Comparison of ENCODE assay signal across 12 cellular contexts in the genomic region with DNA sequence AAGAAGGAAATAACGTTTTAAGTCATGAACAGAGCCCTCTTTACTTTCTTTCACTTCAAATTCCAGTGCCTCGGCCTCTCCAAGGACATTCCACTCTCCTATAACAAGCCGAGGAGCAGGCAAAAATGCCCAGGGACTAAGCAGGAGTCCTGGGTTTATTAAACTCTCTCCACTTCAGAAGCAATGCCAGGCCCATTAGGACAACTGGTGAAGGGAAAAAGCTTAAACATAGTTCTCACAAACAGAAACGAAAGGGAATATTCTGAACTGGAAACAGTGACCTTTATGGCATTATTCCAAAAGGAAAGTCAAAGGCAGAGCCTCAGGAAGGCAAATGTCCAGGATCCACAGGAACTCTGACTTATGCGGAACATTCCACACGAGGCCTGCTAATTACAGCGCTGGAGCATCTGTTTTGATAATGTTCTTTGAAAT. TPM values are rescaled to one million over a fixed set of nuclear protein-coding genes. Genes with fewer than 3 reads are reported as not detected.
A peak's percentile ranks its signal among the peaks of the same experiment; 100 is the strongest.
DNase-seq lines count a peak whose midpoint lies in the region; ATAC-seq and TF ChIP-seq lines count a peak whose summit lies in the region.
"Had no signal": no experiment of that assay in that cellular context is flagged by ENCODE, and none has a peak within 500 bp of the region (broad histone marks: within the 10 kb centered on the region; RNA-seq: fewer than 3 reads in every experiment).

No MANE protein-coding gene starts in this region.

- H3K27ac Mint-ChIP-seq in activated CD8-positive, alpha-beta T cell treated with anti-CD3 and anti-CD28 coated beads for 36 hours, result no peak overlapping the region
- H3K27ac Mint-ChIP-seq: activated CD8-positive, alpha-beta memory T cell treated with anti-CD3 and anti-CD28 coated beads, Interleukin-2, amount 10 ng/mL, durations not matched to agents 7 days and 5 days; nephron progenitor cell had no signal

- H3K36me3 ChIP-seq in ascending aorta (no peaks in the 10 kb centered on the region), thyroid gland (no peaks in the 10 kb centered on the region)

- no peaks in the 10 kb centered on the region for H3K9me3 Mint-ChIP-seq in activated CD8-positive, alpha-beta T cell treated with anti-CD3 and anti-CD28 coated beads for 36 hours
- H3K9me3 Mint-ChIP-seq: nephron progenitor cell had no signal

- POLR2A ChIA-PET in activated CD8-positive, alpha-beta T cell treated with anti-CD3 and anti-CD28 coated beads for 36 hours (lab: Charles Lee), result interaction anchor here (1.3 kb wide), 1 partner anchor 10 kb away, joined by 4 read pairs; no protein-coding TSS in a partner anchor

- intact Hi-C loops in ascending aorta (cut with DNase I), result loop anchor here (2.0 to 5.0 kb wide), 3 partner anchors 31 to 456 kb away; a partner anchor contains a TSS
- intact Hi-C loops in thyroid gland (cut with DNase I), result loop anchor here (10.0 kb wide), 1 partner anchor 459 kb away; no protein-coding TSS in a partner anchor
- intact Hi-C loops in activated CD8-positive, alpha-beta T cell treated with anti-CD3 and anti-CD28 coated beads for 36 hours (cut with micrococcal nuclease), result loop anchor here (5.0 to 10.0 kb wide), 3 partner anchors 106 to 459 kb away; a partner anchor contains a TSS

- no peak for TF ChIP-seq CTCF in ascending aorta (IDR thresholded peaks at IDR 0.05)
- TF ChIP-seq CTCF in fibroblast of the aortic adventitia (IDR thresholded peaks at IDR 0.05; ENCODE audit: insufficient read depth, low read length), result no peak
- TF ChIP-seq CTCF in thyroid gland (IDR thresholded peaks at IDR 0.05), result no peak
- TF ChIP-seq CTCF in activated CD8-positive, alpha-beta T cell treated with anti-CD3 and anti-CD28 coated beads for 36 hours (IDR thresholded peaks at IDR 0.05), result no peak

- H3K4me3 ChIP-seq in ascending aorta (peak overlapping the region in 1 of 2 donors; percentile 32), fibroblast of the aortic adventitia (ENCODE audit: low read depth, low read length) (no peak overlapping the region), thyroid gland (replicated peaks in 1 of 3) (no peak overlapping the region)

- no peaks in the 10 kb centered on the region for H3K27me3 ChIP-seq in ascending aorta
- no peaks in the 10 kb centered on the region for H3K27me3 ChIP-seq in thyroid gland

- no peak for ATAC-seq in activated CD8-positive, alpha-beta T cell treated with anti-CD3 and anti-CD28 coated beads for 36 hours
- ATAC-seq: activated CD8-positive, alpha-beta memory T cell treated with anti-CD3 and anti-CD28 coated beads, Interleukin-2, amount 10 ng/mL, durations not matched to agents 7 days and 5 days had no signal

- H3K9me3 ChIP-seq in ascending aorta, result no peaks in the 10 kb centered on the region
- H3K9me3 ChIP-seq in thyroid gland, result no peaks in the 10 kb centered on the region

- WGBS in thyroid gland, 2 donors, result 28 to 33% methylated on average over 7 of the region's 7 CpGs

- H3K4me1 Mint-ChIP-seq in activated CD8-positive, alpha-beta T cell treated with anti-CD3 and anti-CD28 coated beads for 36 hours (ENCODE audit: low read depth), result peaks cover 18% of the 10 kb centered on the region

- H3K36me3 Mint-ChIP-seq in activated CD8-positive, alpha-beta T cell treated with anti-CD3 and anti-CD28 coated beads for 36 hours (ENCODE audit: low read depth), result no peaks in the 10 kb centered on the region
- H3K36me3 Mint-ChIP-seq: activated CD8-positive, alpha-beta memory T cell treated with anti-CD3 and anti-CD28 coated beads, Interleukin-2, amount 10 ng/mL, durations not matched to agents 7 days and 5 days had no signal

- H3K27ac ChIP-seq in ascending aorta (peak overlapping the region; percentile 80 to 91), thyroid gland (peak overlapping the region; percentile 16 to 80 (median 76))

- no peaks in the 10 kb centered on the region for H3K27me3 Mint-ChIP-seq in activated CD8-positive, alpha-beta T cell treated with anti-CD3 and anti-CD28 coated beads for 36 hours
- H3K27me3 Mint-ChIP-seq: activated CD8-positive, alpha-beta memory T cell treated with anti-CD3 and anti-CD28 coated beads, Interleukin-2, amount 10 ng/mL, durations not matched to agents 7 days and 5 days had no signal

- H3K4me1 ChIP-seq in ascending aorta, result peaks cover 8 to 13% of the 10 kb centered on the region in 2 donors
- peaks cover 22 to 50% of the 10 kb centered on the region in 2 donors for H3K4me1 ChIP-seq in thyroid gland

- no peak overlapping the region for H3K4me3 Mint-ChIP-seq in activated CD8-positive, alpha-beta T cell treated with anti-CD3 and anti-CD28 coated beads for 36 hours
- H3K4me3 Mint-ChIP-seq: activated CD8-positive, alpha-beta memory T cell treated with anti-CD3 and anti-CD28 coated beads, Interleukin-2, amount 10 ng/mL, durations not matched to agents 7 days and 5 days; nephron progenitor cell had no signal

- TF ChIP-seq POLR2A in thyroid gland (IDR thresholded peaks at IDR 0.05), result peak in 1 of 2 donors; percentile 15

- CTCF ChIA-PET in activated CD8-positive, alpha-beta T cell treated with anti-CD3 and anti-CD28 coated beads for 36 hours (lab: Charles Lee), result interaction anchor here (0.9 to 2.7 kb wide), 9 partner anchors 8 to 645 kb away, joined by 3 to 29 read pairs (median 8); a partner anchor contains a TSS

- DNase-seq in ascending aorta (ENCODE audit: low spot score in 2 of 2), result no peak
- DNase-seq in fibroblast of the aortic adventitia (ENCODE audit: low read depth), result peak; percentile 74
- DNase-seq in mucosa of gallbladder (ENCODE audit: low spot score), result peak; percentile 22
- peak; percentile 22 to 42 for DNase-seq in thyroid gland
- no peak for DNase-seq in activated CD4-positive, CD25-positive, alpha-beta regulatory T cell (lab: John Stamatoyannopoulos, UW)
- no peak for DNase-seq in activated CD8-positive, alpha-beta T cell treated with anti-CD3 and anti-CD28 coated beads for 36 hours
- no peak for DNase-seq in AG20443 (ENCODE audit: low spot score)
- no peak for DNase-seq in T-helper 9 cell
- DNase-seq: activated CD8-positive, alpha-beta memory T cell treated with anti-CD3 and anti-CD28 coated beads, Interleukin-2, amount 10 ng/mL, durations not matched to agents 7 days and 5 days; effector CD4-positive, alpha-beta T cell; nephron progenitor cell; SIG-M5 had no signal

RNA-seq across cellular contexts. Expression of a gene that starts 30.9 kb away (rescaled TPM):
- total RNA-seq in ascending aorta (8.6 TPM), fibroblast of the aortic adventitia (ENCODE audit: low replicate concordance) (22.9 and 31.5 TPM in 2 replicates), mucosa of gallbladder (36.5 TPM), thyroid gland (10 to 100 TPM; 32.8 to 36.8 (median 34.5) TPM)
- total RNA-seq in activated CD8-positive, alpha-beta T cell treated with anti-CD3 and anti-CD28 coated beads for 36 hours, result 10 to 100 TPM; 53.6 to 57.2 TPM

Comparison
In these comparisons a context has a peak if more than half of its experiments do, and no peak if none do; other contexts are left out.
1. DNase-seq: peak in fibroblast of the aortic adventitia (single experiment), mucosa of gallbladder (single experiment) and thyroid gland (2 of 2); none in ascending aorta (0 of 2), activated CD4-positive, CD25-positive, alpha-beta regulatory T cell (0 of 4), activated CD8-positive, alpha-beta T cell treated with anti-CD3 and anti-CD28 coated beads for 36 hours (single experiment), AG20443 (single experiment) and T-helper 9 cell (single experiment).